ENCODE assay signal across 1 cellular context in the genomic region with DNA sequence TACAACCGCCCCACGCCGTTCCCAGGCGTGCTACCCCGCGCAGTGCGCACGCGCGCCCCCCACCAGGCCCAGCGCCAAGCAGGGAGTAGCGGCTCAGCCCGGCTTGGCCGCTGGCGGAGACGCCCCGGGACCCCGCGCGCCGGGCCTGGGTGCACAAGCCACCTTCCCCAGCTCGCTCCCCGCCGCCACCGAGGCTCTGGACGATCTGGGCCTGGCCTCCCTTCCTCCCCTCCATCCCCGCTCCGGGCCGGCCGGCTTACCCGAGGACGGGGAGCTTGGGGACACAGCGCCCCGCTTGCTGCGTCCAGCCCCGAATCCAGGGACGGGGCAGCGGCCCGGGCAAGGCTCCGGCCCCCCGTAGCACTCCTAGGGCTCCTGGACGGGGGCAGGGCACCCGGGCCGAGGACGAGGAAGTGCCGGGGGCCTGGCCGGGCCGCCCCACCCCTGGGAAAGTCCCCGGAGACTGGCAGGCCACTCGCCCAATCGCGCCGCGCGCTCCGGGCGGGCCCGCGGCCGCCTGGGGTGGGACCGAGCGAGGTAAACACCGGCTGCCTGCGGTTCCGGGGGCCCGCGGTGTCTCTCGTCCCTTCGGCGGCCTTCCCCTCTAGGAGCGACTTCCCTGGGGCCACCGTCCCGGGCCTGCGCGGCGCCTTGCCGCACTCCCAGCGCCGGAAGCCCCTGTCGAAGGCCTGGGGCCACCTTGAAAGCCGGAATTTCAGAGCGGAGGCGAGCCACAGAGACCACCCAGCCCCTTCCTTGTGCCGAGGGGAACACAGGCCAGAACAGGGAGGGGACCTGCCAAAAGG.
TF ChIP-seq lines count a peak whose summit lies in the region.

Gene TNIP1 (minus strand): TSS at position 415 of the 806 bp plus-strand sequence. CDS start 15,939 bp downstream, outside the sequence.

TF ChIP-seq in WTC11, 78 proteins besides CTCF, POLR2A, EP300 and RAD21 (continued from another document):
- TF ChIP-seq, protein P1, sequence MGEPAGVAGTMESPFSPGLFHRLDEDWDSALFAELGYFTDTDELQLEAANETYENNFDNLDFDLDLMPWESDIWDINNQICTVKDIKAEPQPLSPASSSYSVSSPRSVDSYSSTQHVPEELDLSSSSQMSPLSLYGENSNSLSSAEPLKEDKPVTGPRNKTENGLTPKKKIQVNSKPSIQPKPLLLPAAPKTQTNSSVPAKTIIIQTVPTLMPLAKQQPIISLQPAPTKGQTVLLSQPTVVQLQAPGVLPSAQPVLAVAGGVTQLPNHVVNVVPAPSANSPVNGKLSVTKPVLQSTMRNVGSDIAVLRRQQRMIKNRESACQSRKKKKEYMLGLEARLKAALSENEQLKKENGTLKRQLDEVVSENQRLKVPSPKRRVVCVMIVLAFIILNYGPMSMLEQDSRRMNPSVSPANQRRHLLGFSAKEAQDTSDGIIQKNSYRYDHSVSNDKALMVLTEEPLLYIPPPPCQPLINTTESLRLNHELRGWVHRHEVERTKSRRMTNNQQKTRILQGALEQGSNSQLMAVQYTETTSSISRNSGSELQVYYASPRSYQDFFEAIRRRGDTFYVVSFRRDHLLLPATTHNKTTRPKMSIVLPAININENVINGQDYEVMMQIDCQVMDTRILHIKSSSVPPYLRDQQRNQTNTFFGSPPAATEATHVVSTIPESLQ (CRISPR knock-in tag; IDR thresholded peaks at IDR 0.05) = no peak
- TF ChIP-seq TEAD4 (CRISPR knock-in tag; IDR thresholded peaks at IDR 0.05) = no peak
- no peak for TF ChIP-seq ZNF121 (CRISPR knock-in tag; IDR thresholded peaks at IDR 0.05)
